ENCODE assay signal across 22 cellular contexts in the genomic region with DNA sequence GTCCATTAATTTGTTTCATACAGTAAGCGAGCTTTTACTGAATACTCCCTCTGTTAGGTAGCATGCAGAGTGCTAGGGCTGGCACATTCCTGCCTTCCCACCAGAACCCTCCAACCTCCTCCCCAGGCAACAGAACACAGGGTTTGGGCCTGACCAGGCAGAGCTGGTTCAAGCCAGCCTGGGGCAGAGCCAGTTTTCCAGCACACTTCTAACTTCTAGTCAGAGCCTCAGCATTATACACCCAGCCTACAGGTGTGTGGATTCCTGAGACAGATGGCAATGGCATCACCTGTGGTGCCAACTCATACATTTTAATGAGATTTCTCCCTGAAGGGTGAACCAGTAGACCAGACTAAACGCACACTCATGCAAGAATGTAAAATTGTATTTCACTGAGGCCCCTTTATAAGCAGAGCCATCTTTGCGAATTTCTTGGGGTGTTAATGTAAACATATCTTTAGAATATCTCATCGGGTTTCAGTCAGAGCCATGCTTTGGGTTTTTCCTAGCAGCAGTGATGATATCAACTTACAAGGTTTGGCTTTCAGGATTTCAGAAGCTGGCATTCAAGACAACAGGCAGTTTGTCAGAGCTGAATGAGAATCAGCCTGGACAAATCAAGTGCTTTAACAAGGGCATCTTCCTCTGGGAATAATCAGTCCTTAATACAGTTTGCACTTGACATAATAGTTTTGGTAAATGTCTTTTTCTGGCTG.
A peak's percentile ranks its signal among the peaks of the same experiment; 100 is the strongest.
DNase-seq lines count a peak whose midpoint lies in the region; ATAC-seq and TF ChIP-seq lines count a peak whose summit lies in the region.
"Had no signal": no experiment of that assay in that cellular context is flagged by ENCODE, and none has a peak within 500 bp of the region (broad histone marks: within the 10 kb centered on the region; RNA-seq: fewer than 3 reads in every experiment).

No MANE protein-coding gene starts in this region.

- H3K27me3 Mint-ChIP-seq in stimulated activated naive B cell treated with anti-CD40 and anti-IgM and Interleukin-4, amounts not matched to agents 10 μg/mL and 1 μg/mL and 100 μg/mL, for 72 hours, result no peaks in the 10 kb centered on the region
- no peaks in the 10 kb centered on the region for H3K27me3 Mint-ChIP-seq in chondrocyte (ENCODE audit: low read depth)
- H3K27me3 Mint-ChIP-seq: B cell had no signal

- H3K27me3 ChIP-seq in foreskin keratinocyte, result no peaks in the 10 kb centered on the region

- H3K4me3 Mint-ChIP-seq in stimulated activated naive B cell treated with anti-CD40 and anti-IgM and Interleukin-4, amounts not matched to agents 10 μg/mL and 1 μg/mL and 100 μg/mL, for 72 hours, result no peak overlapping the region
- H3K4me3 Mint-ChIP-seq in chondrocyte (ENCODE audit: unreplicated experiment), result no peak overlapping the region
- H3K4me3 Mint-ChIP-seq: B cell; stimulated activated effector memory CD8-positive, alpha-beta T cell treated with anti-CD3 and anti-CD28 coated beads, Interleukin-12 subunit alpha, Interleukin-12 subunit beta, amount 100 ng/mL, for 72 hours had no signal

- POLR2A ChIA-PET in HEK293T (lab: Yijun Ruan, JAX), result interaction anchor here (1.1 kb wide), 1 partner anchor 10 kb away, joined by 3 read pairs; no protein-coding TSS in a partner anchor

- H3K9me3 Mint-ChIP-seq in stimulated activated naive B cell treated with anti-CD40 and anti-IgM and Interleukin-4, amounts not matched to agents 10 μg/mL and 1 μg/mL and 100 μg/mL, for 72 hours, result no peaks in the 10 kb centered on the region
- no peaks in the 10 kb centered on the region for H3K9me3 Mint-ChIP-seq in chondrocyte (ENCODE audit: low read depth)
- H3K9me3 Mint-ChIP-seq: stimulated activated effector memory CD8-positive, alpha-beta T cell treated with anti-CD3 and anti-CD28 coated beads, Interleukin-12 subunit alpha, Interleukin-12 subunit beta, amount 100 ng/mL, for 72 hours had no signal

- no peak overlapping the region for H3K27ac Mint-ChIP-seq in stimulated activated naive B cell treated with anti-CD40 and anti-IgM and Interleukin-4, amounts not matched to agents 10 μg/mL and 1 μg/mL and 100 μg/mL, for 72 hours
- H3K27ac Mint-ChIP-seq in chondrocyte (ENCODE audit: unreplicated experiment), result no peak overlapping the region
- H3K27ac Mint-ChIP-seq: B cell had no signal

- H3K4me1 ChIP-seq in foreskin keratinocyte, result peaks cover 20% of the 10 kb centered on the region
- H3K4me1 ChIP-seq: Caco-2 had no signal

- H3K4me1 Mint-ChIP-seq in stimulated activated naive B cell treated with anti-CD40 and anti-IgM and Interleukin-4, amounts not matched to agents 10 μg/mL and 1 μg/mL and 100 μg/mL, for 72 hours, result no peaks in the 10 kb centered on the region
- H3K4me1 Mint-ChIP-seq in chondrocyte (ENCODE audit: low read depth), result peaks cover 3% of the 10 kb centered on the region
- H3K4me1 Mint-ChIP-seq: B cell; stimulated activated effector memory CD8-positive, alpha-beta T cell treated with anti-CD3 and anti-CD28 coated beads, Interleukin-12 subunit alpha, Interleukin-12 subunit beta, amount 100 ng/mL, for 72 hours had no signal

- H3K27ac ChIP-seq in angular gyrus (ENCODE audit: low read depth, low read length) (peak overlapping the region; percentile 11), foreskin keratinocyte (peak overlapping the region; percentile 49)
- H3K27ac ChIP-seq: 22Rv1, WERI-Rb-1 had no signal

- peak; percentile 30 for DNase-seq in DMS 273 (lab: John Stamatoyannopoulos, UW; ENCODE audit: unreplicated experiment)
- DNase-seq in DMS 273 treated with DMSO at 0.1 percent for 48 hours (lab: John Stamatoyannopoulos, UW), result no peak
- peak; percentile 53 to 89 for DNase-seq in foreskin keratinocyte
- peak; percentile 45 for DNase-seq in superior temporal gyrus (ENCODE audit: extremely low spot score)
- no peak for DNase-seq in stimulated activated naive B cell treated with anti-CD40 and anti-IgM and Interleukin-4, amounts not matched to agents 10 μg/mL and 1 μg/mL and 100 μg/mL, for 72 hours
- no peak for DNase-seq in chondrocyte (ENCODE audit: low spot score)
- DNase-seq in HEK293T (ENCODE audit: extremely low spot score), result no peak
- DNase-seq: activated CD4-positive, alpha-beta T cell treated with anti-CD3 and anti-CD28 coated beads, Interleukin-2, amount 50 U/mL, for 48 hours; activated naive CD4-positive, alpha-beta T cell treated with Interleukin-2 at 50 U/mL for 16 hours; activated T-cell treated with anti-CD3 and anti-CD28 coated beads for 4 hours; Caco-2; NCI-H1417 treated with DMSO at 0.1 percent for 48 hours; OCI-M1; SIG-M5; stimulated activated CD4-positive, alpha-beta T cell treated with anti-CD3 and anti-CD28 coated beads, Interleukin-15, amount 100 ng/mL, for 24 hours; T-helper 2 cell; trophoblast cell; WERI-Rb-1 had no signal

- CTCF ChIA-PET in HEK293T (lab: Yijun Ruan, JAX), result interaction anchor here (0.9 to 1.5 kb wide), 2 partner anchors 19 to 24 kb away, joined by 3 read pairs; no protein-coding TSS in a partner anchor

- ATAC-seq in foreskin keratinocyte, result peak; percentile 91
- ATAC-seq in stimulated activated naive B cell treated with anti-CD40 and anti-IgM and Interleukin-4, amounts not matched to agents 10 μg/mL and 1 μg/mL and 100 μg/mL, for 72 hours (replicated peaks), result no peak
- ATAC-seq: stimulated activated effector memory CD8-positive, alpha-beta T cell treated with anti-CD3 and anti-CD28 coated beads, Interleukin-12 subunit alpha, Interleukin-12 subunit beta, amount 100 ng/mL, for 72 hours had no signal

- no peak for TF ChIP-seq CTCF in foreskin keratinocyte (conservative IDR thresholded peaks at IDR 0.05)
- TF ChIP-seq CTCF in chondrocyte (IDR thresholded peaks at IDR 0.05), result no peak

- H3K36me3 Mint-ChIP-seq in stimulated activated naive B cell treated with anti-CD40 and anti-IgM and Interleukin-4, amounts not matched to agents 10 μg/mL and 1 μg/mL and 100 μg/mL, for 72 hours, result peaks cover 6 to 11% of the 10 kb centered on the region in 2 donors
- H3K36me3 Mint-ChIP-seq in chondrocyte (ENCODE audit: low read depth), result peaks cover 3% of the 10 kb centered on the region
- H3K36me3 Mint-ChIP-seq: stimulated activated effector memory CD8-positive, alpha-beta T cell treated with anti-CD3 and anti-CD28 coated beads, Interleukin-12 subunit alpha, Interleukin-12 subunit beta, amount 100 ng/mL, for 72 hours had no signal

TF ChIP-seq in HEK293T, 16 proteins besides CTCF, POLR2A, EP300 and RAD21:
- no peak for TF ChIP-seq SP1 (IDR thresholded peaks at IDR 0.05)
- TF ChIP-seq L3MBTL2 (conservative IDR thresholded peaks at IDR 0.05), result no peak
- no peak for TF ChIP-seq ARNT (IDR thresholded peaks at IDR 0.05)
- no peak for TF ChIP-seq TARDBP (IDR thresholded peaks at IDR 0.05)
- TF ChIP-seq PKNOX1 (IDR thresholded peaks at IDR 0.05), result no peak
- no peak for TF ChIP-seq FOXM1 (IDR thresholded peaks at IDR 0.05; ENCODE audit: borderline replicate concordance)
- TF ChIP-seq FOXK2 (IDR thresholded peaks at IDR 0.05), result no peak
- no peak for TF ChIP-seq ZNF384 (IDR thresholded peaks at IDR 0.05)
- no peak for TF ChIP-seq HDGF (IDR thresholded peaks at IDR 0.05; ENCODE audit: borderline replicate concordance)
- TF ChIP-seq FOXA1 (IDR thresholded peaks at IDR 0.05), result no peak
- TF ChIP-seq ELF4 (IDR thresholded peaks at IDR 0.05), result no peak
- TF ChIP-seq CTBP1 (IDR thresholded peaks at IDR 0.05; ENCODE audit: borderline replicate concordance), result no peak
- TF ChIP-seq SUZ12 (IDR thresholded peaks at IDR 0.05), result no peak
- TF ChIP-seq BHLHE40 (IDR thresholded peaks at IDR 0.05; ENCODE audit: borderline replicate concordance), result no peak
- TF ChIP-seq LEF1 (IDR thresholded peaks at IDR 0.05; ENCODE audit: borderline replicate concordance), result no peak
- TF ChIP-seq NFRKB (IDR thresholded peaks at IDR 0.05), result no peak

Comparison
In these comparisons a context has a peak if more than half of its experiments do, and no peak if none do; other contexts are left out.
1. DNase-seq: peak in DMS 273 (single experiment), foreskin keratinocyte (2 of 2) and superior temporal gyrus (single experiment); none in DMS 273 treated with DMSO at 0.1 percent for 48 hours (single experiment), stimulated activated naive B cell treated with anti-CD40 and anti-IgM and Interleukin-4, amounts not matched to agents 10 μg/mL and 1 μg/mL and 100 μg/mL, for 72 hours (single experiment), chondrocyte (single experiment) and HEK293T (single experiment).